ENCODE assay signal across 8 cellular contexts in the genomic region with DNA sequence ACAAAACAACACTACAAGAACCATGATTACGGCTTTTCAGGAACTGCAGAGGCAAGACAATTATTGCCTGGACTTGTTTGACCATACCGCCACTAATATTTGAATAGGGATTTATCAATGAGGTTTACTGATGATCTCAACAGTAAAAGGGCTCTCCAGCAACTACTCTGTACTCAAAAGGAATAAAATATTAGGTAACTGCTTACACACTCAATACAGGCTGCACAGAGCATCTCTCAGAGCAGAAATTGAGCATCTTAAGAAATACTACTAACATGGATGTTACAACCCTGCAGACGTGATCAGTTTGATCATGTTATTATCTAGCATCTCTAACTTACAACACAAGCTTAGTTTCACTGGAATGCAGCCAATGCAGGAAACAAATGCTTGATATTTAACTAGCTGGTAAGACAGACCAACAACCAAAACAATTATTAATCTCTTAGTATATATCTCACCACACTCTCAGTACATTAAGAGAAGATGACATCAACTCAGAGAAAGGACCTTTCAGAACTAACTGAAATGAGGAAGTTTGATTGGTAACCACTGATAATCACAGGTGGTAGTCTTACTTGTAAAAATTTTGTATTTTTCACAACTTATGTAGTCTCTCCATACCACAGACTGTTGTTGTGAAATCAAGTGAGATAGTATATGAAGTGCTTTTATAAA. TPM values are rescaled to one million over a fixed set of nuclear protein-coding genes. Genes with fewer than 3 reads are reported as not detected.
A peak's percentile ranks its signal among the peaks of the same experiment; 100 is the strongest.
DNase-seq lines count a peak whose midpoint lies in the region; ATAC-seq and TF ChIP-seq lines count a peak whose summit lies in the region.

No MANE protein-coding gene starts in this region.

- H4K20me1 ChIP-seq in smooth muscle cell (ENCODE audit: low read depth), result peaks cover 100% of the 10 kb centered on the region

- no peak overlapping the region for H3K4me3 Mint-ChIP-seq in activated CD8-positive, alpha-beta T cell treated with anti-CD3 and anti-CD28 coated beads for 36 hours
- no peak overlapping the region for H3K4me3 Mint-ChIP-seq in activated CD8-positive, alpha-beta T cell treated with anti-CD3 and anti-CD28 coated beads, Interleukin-2, amount 10 ng/mL, durations not matched to agents 7 days and 5 days

- CTCF ChIA-PET in activated CD8-positive, alpha-beta T cell treated with anti-CD3 and anti-CD28 coated beads for 36 hours (lab: Charles Lee), result interaction anchor here (1.1 kb wide), 1 partner anchor 8 kb away, joined by 3 read pairs; no protein-coding TSS in a partner anchor
- CTCF ChIA-PET in activated CD8-positive, alpha-beta T cell treated with anti-CD3 and anti-CD28 coated beads, Interleukin-2, amount 10 ng/mL, durations not matched to agents 7 days and 5 days (lab: Charles Lee), result interaction anchor here (1.4 kb wide), 1 partner anchor 212 kb away, joined by 4 read pairs; no protein-coding TSS in a partner anchor

- no peaks in the 10 kb centered on the region for H3K9me3 ChIP-seq in smooth muscle cell (replicated peaks; ENCODE audit: low read depth)

- H3K36me3 ChIP-seq in smooth muscle cell (ENCODE audit: low read depth), result no peaks in the 10 kb centered on the region

- 80% methylated on average over 3 of the region's 3 CpGs for WGBS in smooth muscle cell (ENCODE audit: low lambda C conversion rate)

- H3K4me3 ChIP-seq in smooth muscle cell, result no peak overlapping the region

- DNase-seq in activated CD8-positive, alpha-beta T cell treated with anti-CD3 and anti-CD28 coated beads for 36 hours, result no peak
- no peak for DNase-seq in activated CD8-positive, alpha-beta T cell treated with anti-CD3 and anti-CD28 coated beads, Interleukin-2, amount 10 ng/mL, durations not matched to agents 7 days and 5 days
- DNase-seq in amniotic epithelial cell (ENCODE audit: low read depth), result peak; percentile 20
- no peak for DNase-seq in smooth muscle cell (lab: John Stamatoyannopoulos, UW; ENCODE audit: unreplicated experiment)
- DNase-seq in cerebellar nuclear complex (lab: John Stamatoyannopoulos, UW), result no peak
- DNase-seq in NCI-H446 (lab: John Stamatoyannopoulos, UW), result no peak
- DNase-seq in stimulated activated CD4-positive, alpha-beta T cell treated with anti-CD3 and anti-CD28 coated beads, Interleukin-1b, Interleukin-23, amount 100 ng/mL, for 48 hours, result no peak

- TF ChIP-seq CTCF in activated CD8-positive, alpha-beta T cell treated with anti-CD3 and anti-CD28 coated beads for 36 hours (IDR thresholded peaks at IDR 0.05), result no peak
- no peak for TF ChIP-seq CTCF in smooth muscle cell (IDR thresholded peaks at IDR 0.05; ENCODE audit: borderline replicate concordance, insufficient read depth, poor library complexity, severe bottlenecking)

- no peak overlapping the region for H3K4me2 ChIP-seq in smooth muscle cell

- intact Hi-C loops in activated CD8-positive, alpha-beta T cell treated with anti-CD3 and anti-CD28 coated beads for 36 hours (cut with micrococcal nuclease), result loop anchor here (10.0 kb wide), 1 partner anchor 51 kb away; a partner anchor contains a TSS

- H3K27ac ChIP-seq in smooth muscle cell (ENCODE audit: low read depth), result peak overlapping the region; percentile 26

- peak overlapping the region; percentile 13 for H3K27ac Mint-ChIP-seq in activated CD8-positive, alpha-beta T cell treated with anti-CD3 and anti-CD28 coated beads for 36 hours
- H3K27ac Mint-ChIP-seq in activated CD8-positive, alpha-beta T cell treated with anti-CD3 and anti-CD28 coated beads, Interleukin-2, amount 10 ng/mL, durations not matched to agents 7 days and 5 days, result no peak overlapping the region

- H3K36me3 Mint-ChIP-seq in activated CD8-positive, alpha-beta T cell treated with anti-CD3 and anti-CD28 coated beads for 36 hours (ENCODE audit: low read depth), result peaks cover 25% of the 10 kb centered on the region
- H3K36me3 Mint-ChIP-seq in activated CD8-positive, alpha-beta T cell treated with anti-CD3 and anti-CD28 coated beads, Interleukin-2, amount 10 ng/mL, durations not matched to agents 7 days and 5 days (ENCODE audit: low read depth), result peaks cover 19% of the 10 kb centered on the region

- H2AFZ ChIP-seq in smooth muscle cell (ENCODE audit: low read depth), result no peak overlapping the region

- H3K27me3 Mint-ChIP-seq in activated CD8-positive, alpha-beta T cell treated with anti-CD3 and anti-CD28 coated beads for 36 hours, result no peaks in the 10 kb centered on the region
- H3K27me3 Mint-ChIP-seq in activated CD8-positive, alpha-beta T cell treated with anti-CD3 and anti-CD28 coated beads, Interleukin-2, amount 10 ng/mL, durations not matched to agents 7 days and 5 days (ENCODE audit: low read depth), result no peaks in the 10 kb centered on the region

- H3K9me3 Mint-ChIP-seq in activated CD8-positive, alpha-beta T cell treated with anti-CD3 and anti-CD28 coated beads for 36 hours, result no peaks in the 10 kb centered on the region
- no peaks in the 10 kb centered on the region for H3K9me3 Mint-ChIP-seq in activated CD8-positive, alpha-beta T cell treated with anti-CD3 and anti-CD28 coated beads, Interleukin-2, amount 10 ng/mL, durations not matched to agents 7 days and 5 days (ENCODE audit: insufficient read depth)

- no peak overlapping the region for H3K9ac ChIP-seq in smooth muscle cell (ENCODE audit: low read depth)

- H3K27me3 ChIP-seq in smooth muscle cell (ENCODE audit: low read depth), result no peaks in the 10 kb centered on the region

- POLR2A ChIA-PET in activated CD8-positive, alpha-beta T cell treated with anti-CD3 and anti-CD28 coated beads for 36 hours (lab: Charles Lee), result interaction anchor here (0.8 to 1.3 kb wide), 3 partner anchors 28 to 54 kb away, joined by 3 to 4 read pairs (median 3); a partner anchor contains a TSS
- POLR2A ChIA-PET in activated CD8-positive, alpha-beta T cell treated with anti-CD3 and anti-CD28 coated beads, Interleukin-2, amount 10 ng/mL, durations not matched to agents 7 days and 5 days (lab: Charles Lee), result interaction anchor here (0.6 kb wide), 1 partner anchor 19 kb away, joined by 4 read pairs; no protein-coding TSS in a partner anchor

- no peak for ATAC-seq in activated CD8-positive, alpha-beta T cell treated with anti-CD3 and anti-CD28 coated beads for 36 hours
- ATAC-seq in activated CD8-positive, alpha-beta T cell treated with anti-CD3 and anti-CD28 coated beads, Interleukin-2, amount 10 ng/mL, durations not matched to agents 7 days and 5 days, result no peak
- ATAC-seq in HG03175 (IDR thresholded peaks at IDR 0.05; ENCODE audit: unreplicated experiment), result peak; percentile 82

- H3K4me1 Mint-ChIP-seq in activated CD8-positive, alpha-beta T cell treated with anti-CD3 and anti-CD28 coated beads for 36 hours (ENCODE audit: low read depth), result peaks cover 69% of the 10 kb centered on the region
- peaks cover 39% of the 10 kb centered on the region for H3K4me1 Mint-ChIP-seq in activated CD8-positive, alpha-beta T cell treated with anti-CD3 and anti-CD28 coated beads, Interleukin-2, amount 10 ng/mL, durations not matched to agents 7 days and 5 days (ENCODE audit: low read depth)

- peaks cover 19% of the 10 kb centered on the region for H3F3A ChIP-seq in smooth muscle cell (ENCODE audit: low read depth)

- peaks cover 30% of the 10 kb centered on the region for H3K4me1 ChIP-seq in smooth muscle cell (ENCODE audit: low read depth)

- H3K79me2 ChIP-seq in smooth muscle cell (ENCODE audit: low read depth), result peaks cover 100% of the 10 kb centered on the region

RNA-seq across cellular contexts. Expression of a gene that starts 52.2 kb away (rescaled TPM):
- total RNA-seq in activated CD8-positive, alpha-beta T cell treated with anti-CD3 and anti-CD28 coated beads for 36 hours, result 10 to 100 TPM; 98.0 to 99.0 TPM
- total RNA-seq in activated CD8-positive, alpha-beta T cell treated with anti-CD3 and anti-CD28 coated beads, Interleukin-2, amount 10 ng/mL, durations not matched to agents 7 days and 5 days, result 10 to 100 TPM; 91.0 to 94.9 TPM
- 78.2 and 79.6 TPM in 2 replicates for total RNA-seq in smooth muscle cell
- polyA plus RNA-seq in smooth muscle cell, result 49.0 and 54.0 TPM in 2 replicates
